ENCODE assay signal across 8 cellular contexts in genomic region chr13:27271572-27272096, GRCh38. TPM values are rescaled to one million over a fixed set of nuclear protein-coding genes. Genes with fewer than 3 reads are reported as not detected.
DNase-seq lines count a peak whose midpoint lies in the region; ATAC-seq and TF ChIP-seq lines count a peak whose summit lies in the region.

No MANE protein-coding gene starts in this region.

- peaks cover 25% of the 10 kb centered on the region for H3K27me3 Mint-ChIP-seq in activated CD4-positive, alpha-beta T cell treated with anti-CD3 and anti-CD28 coated beads, Interleukin-2, amount 10 ng/mL, durations not matched to agents 7 days and 5 days

- CTCF ChIA-PET in activated CD4-positive, alpha-beta T cell treated with anti-CD3 and anti-CD28 coated beads, Interleukin-2, amount 10 ng/mL, durations not matched to agents 7 days and 5 days (lab: Charles Lee) = interaction anchor here (0.7 to 1.6 kb wide), 5 partner anchors 19 to 300 kb away, joined by 3 to 4 read pairs (median 3); no protein-coding TSS in a partner anchor

- 32 to 35% methylated on average over 12 to 15 of the region's 15 CpGs for WGBS in body of pancreas, 2 donors
- 42 to 48% methylated on average over 15 of the region's 15 CpGs for WGBS in lung, 2 donors
- 17 to 40% methylated on average over 8 to 15 of the region's 15 CpGs for WGBS in thyroid gland, 2 donors

- POLR2A ChIA-PET in activated CD4-positive, alpha-beta T cell treated with anti-CD3 and anti-CD28 coated beads, Interleukin-2, amount 10 ng/mL, durations not matched to agents 7 days and 5 days (lab: Charles Lee) = no interaction called here

- H3K9me3 ChIP-seq in body of pancreas (no peaks in the 10 kb centered on the region), lung (ENCODE audit: control insufficient read depth in 2 of 2, insufficient read depth in 1 of 2, low read length in 1 of 2) (peaks cover 0 to 3% of the 10 kb centered on the region in 2 donors), thyroid gland (no peaks in the 10 kb centered on the region)

- H3K36me3 ChIP-seq in body of pancreas (replicated peaks in 1 of 2; ENCODE audit: insufficient read depth in 1 of 2, low read depth in 2 of 2) (no peaks in the 10 kb centered on the region), lung (ENCODE audit: control insufficient read depth in 2 of 2, insufficient read depth in 2 of 2, low read length in 2 of 2) (peaks cover 0 to 3% of the 10 kb centered on the region in 2 donors), thyroid gland (no peaks in the 10 kb centered on the region)

- no peak for TF ChIP-seq POLR2A in body of pancreas (IDR thresholded peaks at IDR 0.05)
- no peak for TF ChIP-seq POLR2A in thyroid gland (IDR thresholded peaks at IDR 0.05)

- H3K27me3 ChIP-seq in body of pancreas (no peaks in the 10 kb centered on the region), lung (ENCODE audit: control insufficient read depth, insufficient read depth) (no peaks in the 10 kb centered on the region), thyroid gland (no peaks in the 10 kb centered on the region)

- no peaks in the 10 kb centered on the region for H3K9me3 Mint-ChIP-seq in activated CD4-positive, alpha-beta T cell treated with anti-CD3 and anti-CD28 coated beads, Interleukin-2, amount 10 ng/mL, durations not matched to agents 7 days and 5 days

- H3K4me3 Mint-ChIP-seq in activated CD4-positive, alpha-beta T cell treated with anti-CD3 and anti-CD28 coated beads, Interleukin-2, amount 10 ng/mL, durations not matched to agents 7 days and 5 days = peak overlapping the region; percentile 70

- intact Hi-C loops in body of pancreas (cut with DNase I) = loop anchor here (10.0 kb wide), 1 partner anchor 327 kb away; no protein-coding TSS in a partner anchor
- intact Hi-C loops in thyroid gland (cut with DNase I) = loop anchor here (5.0 kb wide), 1 partner anchor 99 kb away; the partner anchor contains the start of gene USP12

- ATAC-seq in body of pancreas = no peak
- no peak for ATAC-seq in lung (ENCODE audit: insufficient read depth, low FRiP score)
- no peak for ATAC-seq in HG03520 (IDR thresholded peaks at IDR 0.05; ENCODE audit: unreplicated experiment)
- ATAC-seq in HG02571 (IDR thresholded peaks at IDR 0.05; ENCODE audit: unreplicated experiment) = no peak
- ATAC-seq in HG03378 (IDR thresholded peaks at IDR 0.05; ENCODE audit: unreplicated experiment) = no peak

- DNase-seq in activated CD4-positive, alpha-beta T cell treated with anti-CD3 and anti-CD28 coated beads, Interleukin-2, amount 10 ng/mL, durations not matched to agents 7 days and 5 days = no peak
- no peak for DNase-seq in activated CD4-positive, alpha-beta T cell treated with anti-CD3 and anti-CD28 coated beads for 4 hours
- no peak for DNase-seq in body of pancreas
- DNase-seq in lung (ENCODE audit: low spot score) = no peak
- no peak for DNase-seq in thyroid gland

- H3K4me1 ChIP-seq in body of pancreas (peaks cover 24% of the 10 kb centered on the region), lung (ENCODE audit: control insufficient read depth in 2 of 2, insufficient read depth in 2 of 2, low read length in 2 of 2) (peaks cover 6 to 13% of the 10 kb centered on the region in 2 donors), thyroid gland (peaks cover 0 to 4% of the 10 kb centered on the region in 2 donors)

- H3K27ac ChIP-seq in body of pancreas = peak overlapping the region in 3 of 4 donors; percentile 82 to 94 (median 85)
- H3K27ac ChIP-seq in lung (ENCODE audit: low read depth in 1 of 2, low read length in 1 of 2) = peak overlapping the region; percentile 11 to 72
- peak overlapping the region; percentile 86 to 90 (median 88) for H3K27ac ChIP-seq in thyroid gland

- peak overlapping the region in 1 of 2 donors; percentile 78 for H3K4me3 ChIP-seq in body of pancreas
- peak overlapping the region; percentile 82 for H3K4me3 ChIP-seq in lung
- peak overlapping the region; percentile 53 to 72 (median 54) for H3K4me3 ChIP-seq in thyroid gland (replicated peaks in 1 of 3)

- no peaks in the 10 kb centered on the region for H3K36me3 Mint-ChIP-seq in activated CD4-positive, alpha-beta T cell treated with anti-CD3 and anti-CD28 coated beads, Interleukin-2, amount 10 ng/mL, durations not matched to agents 7 days and 5 days (ENCODE audit: low read depth)

- H3K4me1 Mint-ChIP-seq in activated CD4-positive, alpha-beta T cell treated with anti-CD3 and anti-CD28 coated beads, Interleukin-2, amount 10 ng/mL, durations not matched to agents 7 days and 5 days = peaks cover 12% of the 10 kb centered on the region

- no peak overlapping the region for H3K27ac Mint-ChIP-seq in activated CD4-positive, alpha-beta T cell treated with anti-CD3 and anti-CD28 coated beads, Interleukin-2, amount 10 ng/mL, durations not matched to agents 7 days and 5 days

- TF ChIP-seq CTCF in body of pancreas (IDR thresholded peaks at IDR 0.05) (no peak), lung (IDR thresholded peaks at IDR 0.05; ENCODE audit: control extremely low read depth, extremely low read depth) (no peak), thyroid gland (IDR thresholded peaks at IDR 0.05) (no peak)

RNA-seq across cellular contexts. Expression of gene RASL11A, which starts 1.0 kb away (rescaled TPM):
- total RNA-seq in activated CD4-positive, alpha-beta T cell treated with anti-CD3 and anti-CD28 coated beads, Interleukin-2, amount 10 ng/mL, durations not matched to agents 7 days and 5 days = under 1 TPM; 0.69 to 0.92 TPM
- 1 to 10 TPM; 1.3 to 6.5 TPM for total RNA-seq in body of pancreas
- 10 to 100 TPM; 12.1 to 15.4 TPM for total RNA-seq in lung
- polyA plus RNA-seq in lung = 10 to 100 TPM; 15.1 to 31.5 TPM
- total RNA-seq in thyroid gland = 10 to 100 TPM; 10.7 to 29.7 (median 12.9) TPM

RNA-seq across cellular contexts. Expression of gene RPL21, which starts 20.3 kb away (rescaled TPM):
- total RNA-seq in activated CD4-positive, alpha-beta T cell treated with anti-CD3 and anti-CD28 coated beads, Interleukin-2, amount 10 ng/mL, durations not matched to agents 7 days and 5 days = 100 to 1,000 TPM; 713 to 959 TPM
- 100 to 1,000 TPM; 500 to 811 TPM for total RNA-seq in body of pancreas
- 1,000 to 10,000 TPM in 1 of 2 donors, 100 to 1,000 TPM in 1; 796 to 1,951 TPM for total RNA-seq in lung
- polyA plus RNA-seq in lung = 100 to 1,000 TPM; 875 to 954 TPM
- 1,000 to 10,000 TPM in 1 of 4 donors, 100 to 1,000 TPM in 3; 553 to 1,479 (median 807) TPM for total RNA-seq in thyroid gland
